22 cellular contexts compared by ENCODE assay signal in genomic region chr14:57400556-57401494, GRCh38. TPM values are rescaled to one million over a fixed set of nuclear protein-coding genes. Genes with fewer than 3 reads are reported as not detected.
DNase-seq lines count a peak whose midpoint lies in the region; ATAC-seq and TF ChIP-seq lines count a peak whose summit lies in the region.
"Had no signal": no experiment of that assay in that cellular context is flagged by ENCODE, and none has a peak within 500 bp of the region (broad histone marks: within the 10 kb centered on the region; RNA-seq: fewer than 3 reads in every experiment).

No MANE protein-coding gene starts in this region.

- no peak overlapping the region for H3K27ac ChIP-seq in CD4-positive, alpha-beta memory T cell (ENCODE audit: low read depth, low read length)
- no peak overlapping the region for H3K27ac ChIP-seq in IMR-90 (ENCODE audit: insufficient read depth, low read length)
- peak overlapping the region in 3 of 4 donors; percentile 27 to 53 (median 40) for H3K27ac ChIP-seq in gastrocnemius medialis

- H2AFZ ChIP-seq in IMR-90 (replicated peaks; ENCODE audit: low read length, poor library complexity), result no peak overlapping the region

- no peak overlapping the region for H2AK5ac ChIP-seq in IMR-90 (ENCODE audit: low read depth, low read length)

- in situ Hi-C loops in IMR-90 (cut with MboI; ENCODE audit: low sequenced_read_pairs) (no loop called here), gastrocnemius medialis (cut with MboI; ENCODE audit: low sequenced_read_pairs in 4 of 4) (no loop called here)

- H4K91ac ChIP-seq in IMR-90 (ENCODE audit: insufficient read depth, low read depth, low read length), result no peak overlapping the region

- no peak overlapping the region for H3K23ac ChIP-seq in IMR-90 (ENCODE audit: low read depth, low read length)

- no peaks in the 10 kb centered on the region for H3K27me3 ChIP-seq in CD4-positive, alpha-beta memory T cell (ENCODE audit: insufficient read depth, low read length)
- H3K27me3 ChIP-seq in IMR-90 (ENCODE audit: control insufficient read depth, insufficient read depth, low read length), result no peaks in the 10 kb centered on the region
- H3K27me3 ChIP-seq in gastrocnemius medialis, result no peaks in the 10 kb centered on the region
- H3K27me3 ChIP-seq: BE2C had no signal

- TF ChIP-seq POLR2A in IMR-90 (IDR thresholded peaks at IDR 0.05; ENCODE audit: low read depth, low read length), result no peak
- no peak for TF ChIP-seq POLR2A in gastrocnemius medialis (IDR thresholded peaks at IDR 0.05)

- no TSS peak for BruUV-seq in IMR-90 (replicated peaks; lab: Mats Ljungman, UMichigan)

- no peak overlapping the region for H2BK120ac ChIP-seq in IMR-90 (ENCODE audit: low read depth, low read length)

- no peak overlapping the region for H3K4ac ChIP-seq in IMR-90 (ENCODE audit: low read depth, low read length)

- H3K36me3 Mint-ChIP-seq in CD4-positive, alpha-beta memory T cell, result peaks cover 21 to 52% of the 10 kb centered on the region in 2 donors
- peaks cover 54% of the 10 kb centered on the region for H3K36me3 Mint-ChIP-seq in dendritic cell treated with granulocyte-macrophage colony-stimulating factor and Interleukin-4, amounts not matched to agents 40 ng/mL and 50 ng/mL, for 4 days (ENCODE audit: low read depth)

- H2BK20ac ChIP-seq in IMR-90 (ENCODE audit: low read depth, low read length), result no peak overlapping the region

- H3K27me3 Mint-ChIP-seq in CD4-positive, alpha-beta memory T cell, result no peaks in the 10 kb centered on the region
- no peaks in the 10 kb centered on the region for H3K27me3 Mint-ChIP-seq in dendritic cell treated with granulocyte-macrophage colony-stimulating factor and Interleukin-4, amounts not matched to agents 40 ng/mL and 50 ng/mL, for 4 days

- DNase-seq in CD4-positive, alpha-beta memory T cell, result no peak
- DNase-seq in IMR-90 (no peak), gastrocnemius medialis (no peak), C1 segment of cervical spinal cord (lab: John Stamatoyannopoulos, UW) (no peak), amygdala (lab: John Stamatoyannopoulos, UW) (no peak), ureter (ENCODE audit: low spot score) (no peak)
- DNase-seq: ACHN; BE2C; H9; Karpas-422; MV-4-11; NCI-H1105; NCI-H1436 treated with DMSO at 0.1 percent for 48 hours; NCI-H187 treated with DMSO at 0.1 percent for 48 hours; NCI-H2107; NCI-H446; NCI-H524 treated with DMSO at 0.1 percent for 48 hours; NCI-H82; NK-92 treated with Interleukin-12 subunit alpha and Interleukin-12 subunit beta, amount 100 ng/mL, for 24 hours; PC-3 had no signal

- H4K20me1 ChIP-seq in IMR-90 (ENCODE audit: insufficient read depth, low read length), result no peaks in the 10 kb centered on the region

- dilution Hi-C loops in IMR-90 (cut with HindIII; ENCODE audit: low sequenced_read_pairs, unreplicated experiment), result no loop called here

- no CpG with 5 or more reads among the region's 4 CpGs for WGBS in IMR-90 (ENCODE audit: extremely low coverage in 2 of 2, insufficient read length in 1 of 2), 2 experiments

- peaks cover 28 to 49% (median 37%) of the 10 kb centered on the region in 4 donors for H3K4me1 Mint-ChIP-seq in CD4-positive, alpha-beta memory T cell
- no peaks in the 10 kb centered on the region for H3K4me1 Mint-ChIP-seq in dendritic cell treated with granulocyte-macrophage colony-stimulating factor and Interleukin-4, amounts not matched to agents 40 ng/mL and 50 ng/mL, for 4 days (ENCODE audit: low read depth)
- H3K4me1 Mint-ChIP-seq: H9 had no signal

- H3K4me2 ChIP-seq in IMR-90 (ENCODE audit: low read depth, low read length), result no peak overlapping the region

- no peak overlapping the region for H3K14ac ChIP-seq in IMR-90 (replicated peaks; ENCODE audit: low read depth, low read length)

- H3K4me3 ChIP-seq in CD4-positive, alpha-beta memory T cell (ENCODE audit: low read length in 2 of 2), result no peak overlapping the region
- H3K4me3 ChIP-seq in IMR-90 (ENCODE audit: insufficient read depth, low read depth, low read length) (no peak overlapping the region), gastrocnemius medialis (no peak overlapping the region)

- H3K56ac ChIP-seq in IMR-90 (ENCODE audit: extremely low read depth, insufficient read depth, low read length), result no peak overlapping the region

- intact Hi-C loops in CD4-positive, alpha-beta memory T cell (cut with micrococcal nuclease), result no loop called here
- intact Hi-C loops in IMR-90 (cut with micrococcal nuclease), result no loop called here
- intact Hi-C loops in dendritic cell treated with granulocyte-macrophage colony-stimulating factor and Interleukin-4, amounts not matched to agents 40 ng/mL and 50 ng/mL, for 4 days (cut with micrococcal nuclease), result no loop called here
- intact Hi-C loops in gastrocnemius medialis (cut with DNase I; ENCODE audit: low total_unique reads), result no loop called here

- POLR2A ChIA-PET in CD4-positive, alpha-beta memory T cell (lab: Charles Lee; ENCODE audit: partially characterized antibody), result interaction anchor here (1.3 kb wide), 1 partner anchor 11 kb away, joined by 7 read pairs; no protein-coding TSS in a partner anchor
- POLR2A ChIA-PET in IMR-90 (lab: Charles Lee; ENCODE audit: unreplicated experiment), result no interaction called here

- CTCF ChIA-PET in CD4-positive, alpha-beta memory T cell (lab: Charles Lee; ENCODE audit: partially characterized antibody), result interaction anchor here (1.2 kb wide), 1 partner anchor 10 kb away, joined by 3 read pairs; the partner anchor contains the start of gene NAA30
- CTCF ChIA-PET in IMR-90 (lab: Yijun Ruan, JAX), result interaction anchor here (0.7 kb wide), 1 partner anchor 563 kb away, joined by 4 read pairs; no protein-coding TSS in a partner anchor

- no peaks in the 10 kb centered on the region for H3K9me3 ChIP-seq in CD4-positive, alpha-beta memory T cell (ENCODE audit: control insufficient read depth in 1 of 2, low read length in 2 of 2)
- H3K9me3 ChIP-seq in IMR-90 (ENCODE audit: control insufficient read depth, insufficient read depth, low read length) (no peaks in the 10 kb centered on the region), gastrocnemius medialis (no peaks in the 10 kb centered on the region)
- H3K9me3 ChIP-seq: BE2C had no signal

- H3K9me3 Mint-ChIP-seq in CD4-positive, alpha-beta memory T cell, result no peaks in the 10 kb centered on the region
- H3K9me3 Mint-ChIP-seq in dendritic cell treated with granulocyte-macrophage colony-stimulating factor and Interleukin-4, amounts not matched to agents 40 ng/mL and 50 ng/mL, for 4 days, result no peaks in the 10 kb centered on the region
- H3K9me3 Mint-ChIP-seq: H9 had no signal

- H2BK5ac ChIP-seq in IMR-90 (ENCODE audit: low read depth, low read length, poor library complexity, severe bottlenecking), result no peak overlapping the region

- H2AK9ac ChIP-seq in IMR-90 (replicated peaks; ENCODE audit: low read depth, low read length, poor library complexity), result no peak overlapping the region

- no peak overlapping the region for H4K8ac ChIP-seq in IMR-90 (ENCODE audit: low read depth in 2 of 2, low read length in 2 of 2)

- H2BK15ac ChIP-seq in IMR-90 (ENCODE audit: low read depth, low read length), result no peak overlapping the region

- H3K79me1 ChIP-seq in IMR-90 (ENCODE audit: low read depth in 1 of 2, low read length in 2 of 2), result peaks cover 17 to 42% of the 10 kb centered on the region in 2 experiments

- ATAC-seq in IMR-90 (ENCODE audit: low read depth), result no peak
- no peak for ATAC-seq in gastrocnemius medialis
- ATAC-seq: SK-N-SH treated with all-trans-retinoic acid at 6 μM for 48 hours had no signal

- H3K4me1 ChIP-seq in CD4-positive, alpha-beta memory T cell (ENCODE audit: insufficient read depth, low read length), result peaks cover 23% of the 10 kb centered on the region
- peaks cover 1% of the 10 kb centered on the region; the same call in 1 of the 2 replicates for H3K4me1 ChIP-seq in IMR-90 (ENCODE audit: control insufficient read depth, insufficient read depth, low read length)
- peaks cover 40 to 44% of the 10 kb centered on the region in 2 donors for H3K4me1 ChIP-seq in gastrocnemius medialis

- TF ChIP-seq RAD21 in IMR-90 (IDR thresholded peaks at IDR 0.05; ENCODE audit: low read length), result no peak

- H4K5ac ChIP-seq in IMR-90 (ENCODE audit: low read depth, low read length), result no peak overlapping the region

- no peak overlapping the region for H3K18ac ChIP-seq in IMR-90 (ENCODE audit: low read depth, low read length)

- H3K27ac Mint-ChIP-seq in CD4-positive, alpha-beta memory T cell, result peak overlapping the region in 4 of 7 donors; percentile 8 to 62 (median 48)
- H3K27ac Mint-ChIP-seq in dendritic cell treated with granulocyte-macrophage colony-stimulating factor and Interleukin-4, amounts not matched to agents 40 ng/mL and 50 ng/mL, for 4 days, result peak overlapping the region; percentile 33
- H3K27ac Mint-ChIP-seq: H9 had no signal

- no peaks in the 10 kb centered on the region for H3K36me3 ChIP-seq in CD4-positive, alpha-beta memory T cell (ENCODE audit: insufficient read depth, low read length)
- H3K36me3 ChIP-seq in IMR-90 (ENCODE audit: control insufficient read depth, insufficient read depth, low read length), result peaks cover 14% of the 10 kb centered on the region
- H3K36me3 ChIP-seq in gastrocnemius medialis, result peaks cover 0 to 4% of the 10 kb centered on the region in 2 donors

- H3K9ac ChIP-seq in IMR-90 (ENCODE audit: low read depth, low read length), result no peak overlapping the region

- H3K4me3 Mint-ChIP-seq in CD4-positive, alpha-beta memory T cell, result no peak overlapping the region
- no peak overlapping the region for H3K4me3 Mint-ChIP-seq in dendritic cell treated with granulocyte-macrophage colony-stimulating factor and Interleukin-4, amounts not matched to agents 40 ng/mL and 50 ng/mL, for 4 days
- H3K4me3 Mint-ChIP-seq: H9 had no signal

- TF ChIP-seq CTCF in IMR-90 (conservative IDR thresholded peaks at IDR 0.05; ENCODE audit: low read depth, low read length) (no peak), gastrocnemius medialis (IDR thresholded peaks at IDR 0.05 in 4 of 5, conservative IDR thresholded peaks at IDR 0.05 in 1 of 5) (no peak)

- peaks cover 3% of the 10 kb centered on the region; the same call in 1 of the 2 replicates for H3K9me1 ChIP-seq in IMR-90 (ENCODE audit: insufficient read depth, low read length)

TF ChIP-seq in IMR-90, 13 proteins besides CTCF, POLR2A, EP300 and RAD21:
- peak; percentile 89 for TF ChIP-seq MAFK (IDR thresholded peaks at IDR 0.05; ENCODE audit: low read depth, low read length)
- TF ChIP-seq NFE2L2 (IDR thresholded peaks at IDR 0.05; ENCODE audit: low read depth, low read length), result no peak

RNA-seq across cellular contexts. Expression of gene NAA30, which starts 10.4 kb away (rescaled TPM):
- total RNA-seq in CD4-positive, alpha-beta memory T cell, result 10 to 100 TPM; 18.6 to 21.8 TPM
- polyA plus RNA-seq in CD4-positive, alpha-beta memory T cell, result 10 to 100 TPM in 1 of 2 donors, 1 to 10 TPM in 1; 10.0 to 13.6 TPM
- total RNA-seq in IMR-90 (2012; rRNA removed), result 24.4 and 25.3 TPM in 2 replicates
- 3.6 and 5.8 TPM in 2 replicates for polyA plus RNA-seq in IMR-90 (2012; rRNA removed)
- polyA plus RNA-seq in IMR-90 (2012; cell fraction: cytosol; rRNA removed), result 1.2 TPM in 2 replicates
- polyA plus RNA-seq in IMR-90 (2012; cell fraction: nucleus; rRNA removed; ENCODE audit: low replicate concordance), result 0.88 and 3.7 TPM in 2 replicates
- total RNA-seq in gastrocnemius medialis, result 10 to 100 TPM; 30.9 to 53.7 (median 38.6) TPM
- total RNA-seq in ureter, result 18.7 TPM

Comparison
In these comparisons a context has a peak if more than half of its experiments do, and no peak if none do; other contexts are left out.
1. H3K27ac ChIP-seq: peak in gastrocnemius medialis (3 of 4); none in CD4-positive, alpha-beta memory T cell (single experiment) and IMR-90 (single experiment).